In genomic region chr16:78242231-78242630, GRCh38 we compare ENCODE assay signal across 27 cellular contexts.
A peak's percentile ranks its signal among the peaks of the same experiment; 100 is the strongest.
DNase-seq lines count a peak whose midpoint lies in the region; ATAC-seq and TF ChIP-seq lines count a peak whose summit lies in the region.
"Had no signal": no experiment of that assay in that cellular context is flagged by ENCODE, and none has a peak within 500 bp of the region (broad histone marks: within the 10 kb centered on the region; RNA-seq: fewer than 3 reads in every experiment).

No MANE protein-coding gene starts in this region.

- no peak overlapping the region for H3K4me3 Mint-ChIP-seq in CD4-positive, alpha-beta T cell
- no peak overlapping the region for H3K4me3 Mint-ChIP-seq in effector memory CD8-positive, alpha-beta T cell
- H3K4me3 Mint-ChIP-seq: activated B cell treated with CpG ODN at 0.5 μM for 24 hours; activated T-cell treated with anti-CD3 and anti-CD28 coated beads, Interleukin-2, amount 50 U/mL, for 72 hours; central memory CD8-positive, alpha-beta T cell; dendritic cell treated with granulocyte-macrophage colony-stimulating factor and Interleukin-4, amounts not matched to agents 40 ng/mL and 50 ng/mL, for 4 days had no signal

- intact Hi-C loops in thyroid gland (cut with DNase I), result no loop called here
- intact Hi-C loops in CD4-positive, alpha-beta T cell (cut with DNase I, micrococcal nuclease), result no loop called here

- H3K9me3 Mint-ChIP-seq in CD4-positive, alpha-beta T cell, result no peaks in the 10 kb centered on the region
- no peaks in the 10 kb centered on the region for H3K9me3 Mint-ChIP-seq in effector memory CD8-positive, alpha-beta T cell
- H3K9me3 Mint-ChIP-seq: activated B cell treated with CpG ODN at 0.5 μM for 24 hours; activated T-cell treated with anti-CD3 and anti-CD28 coated beads, Interleukin-2, amount 50 U/mL, for 72 hours; central memory CD8-positive, alpha-beta T cell; dendritic cell treated with granulocyte-macrophage colony-stimulating factor and Interleukin-4, amounts not matched to agents 40 ng/mL and 50 ng/mL, for 4 days had no signal

- CTCF ChIA-PET in CD4-positive, alpha-beta T cell (lab: Charles Lee), result no interaction called here

- H3K27me3 ChIP-seq in SJSA1 (replicated peaks) (no peaks in the 10 kb centered on the region), mucosa of stomach (ENCODE audit: control insufficient read depth, insufficient read depth, low read length) (no peaks in the 10 kb centered on the region), thyroid gland (no peaks in the 10 kb centered on the region)
- no peaks in the 10 kb centered on the region for H3K27me3 ChIP-seq in CD4-positive, alpha-beta T cell (ENCODE audit: control insufficient read depth, insufficient read depth, low read length)
- H3K27me3 ChIP-seq: BLaER1, heart left ventricle, sigmoid colon, tibial artery had no signal

- H3K27ac Mint-ChIP-seq in CD4-positive, alpha-beta T cell, result no peak overlapping the region
- H3K27ac Mint-ChIP-seq in effector memory CD8-positive, alpha-beta T cell, result no peak overlapping the region
- H3K27ac Mint-ChIP-seq: activated B cell treated with CpG ODN at 0.5 μM for 24 hours; activated T-cell treated with anti-CD3 and anti-CD28 coated beads, Interleukin-2, amount 50 U/mL, for 72 hours; dendritic cell treated with granulocyte-macrophage colony-stimulating factor and Interleukin-4, amounts not matched to agents 40 ng/mL and 50 ng/mL, for 4 days had no signal

- no peaks in the 10 kb centered on the region for H3K4me1 Mint-ChIP-seq in CD4-positive, alpha-beta T cell (ENCODE audit: low read depth)
- H3K4me1 Mint-ChIP-seq in effector memory CD8-positive, alpha-beta T cell (ENCODE audit: low read depth in 2 of 2), result peaks cover 0 to 5% of the 10 kb centered on the region in 2 donors
- H3K4me1 Mint-ChIP-seq: activated B cell treated with CpG ODN at 0.5 μM for 24 hours; central memory CD8-positive, alpha-beta T cell had no signal

- H3K9me3 ChIP-seq in SJSA1 (replicated peaks) (no peaks in the 10 kb centered on the region), mucosa of stomach (ENCODE audit: control insufficient read depth, low read length) (no peaks in the 10 kb centered on the region), thyroid gland (no peaks in the 10 kb centered on the region)
- H3K9me3 ChIP-seq in CD4-positive, alpha-beta T cell (ENCODE audit: control insufficient read depth, low read length), result no peaks in the 10 kb centered on the region
- H3K9me3 ChIP-seq: BLaER1, heart left ventricle, sigmoid colon, tibial artery had no signal

- H3K4me3 ChIP-seq in SJSA1, result no peak overlapping the region
- H3K4me3 ChIP-seq in mucosa of stomach (ENCODE audit: low read length), result no peak overlapping the region
- no peak overlapping the region for H3K4me3 ChIP-seq in thyroid gland (replicated peaks in 1 of 3)
- H3K4me3 ChIP-seq: BLaER1, heart left ventricle, sigmoid colon, tibial artery had no signal

- no peaks in the 10 kb centered on the region for H3K36me3 ChIP-seq in SJSA1
- no peaks in the 10 kb centered on the region for H3K36me3 ChIP-seq in mucosa of stomach (ENCODE audit: control insufficient read depth, insufficient read depth, low read length)
- no peaks in the 10 kb centered on the region for H3K36me3 ChIP-seq in thyroid gland
- H3K36me3 ChIP-seq: BLaER1, heart left ventricle, sigmoid colon, tibial artery had no signal

- peak; percentile 53 to 94 for DNase-seq in SJSA1 (ENCODE audit: low read depth in 1 of 2, low spot score in 2 of 2)
- DNase-seq in kidney glomerular epithelial cell (lab: John Stamatoyannopoulos, UW), result peak; percentile 53
- no peak for DNase-seq in thyroid gland
- DNase-seq in CD4-positive, alpha-beta T cell, result no peak
- DNase-seq in effector memory CD8-positive, alpha-beta T cell, result no peak
- DNase-seq: activated B cell treated with CpG ODN at 0.5 μM for 24 hours; activated CD4-positive, alpha-beta T cell treated with anti-CD3 and anti-CD28 coated beads, Interleukin-2, amount 50 U/mL, for 1 hour; activated naive CD4-positive, alpha-beta T cell treated with Interleukin-2 at 50 U/mL for 16 hours; activated T-cell treated with anti-CD3 and anti-CD28 coated beads, Interleukin-2, amount 50 U/mL, for 72 hours; COR-L47; foreskin melanocyte; HCEC 1CT; heart left ventricle; MV-4-11; NCI-H1436 treated with DMSO at 0.1 percent for 48 hours; NCI-H2107; NCI-H446; posterior cingulate gyrus; sigmoid colon; stimulated activated CD4-positive, alpha-beta T cell treated with anti-CD3 and anti-CD28 coated beads, Interleukin-4, amount 100 ng/mL, for 1 hour; tibial artery had no signal

- POLR2A ChIA-PET in CD4-positive, alpha-beta T cell (lab: Charles Lee), result no interaction called here

- H3K27me3 Mint-ChIP-seq in CD4-positive, alpha-beta T cell, result no peaks in the 10 kb centered on the region
- H3K27me3 Mint-ChIP-seq in effector memory CD8-positive, alpha-beta T cell, result no peaks in the 10 kb centered on the region
- H3K27me3 Mint-ChIP-seq: activated B cell treated with CpG ODN at 0.5 μM for 24 hours; central memory CD8-positive, alpha-beta T cell; dendritic cell treated with granulocyte-macrophage colony-stimulating factor and Interleukin-4, amounts not matched to agents 40 ng/mL and 50 ng/mL, for 4 days had no signal

- 31 to 33% methylated on average over 5 of the region's 5 CpGs for WGBS in thyroid gland, 2 donors

- TF ChIP-seq POLR2A in thyroid gland (IDR thresholded peaks at IDR 0.05), result no peak

- peak overlapping the region; percentile 33 for H3K9ac ChIP-seq in mucosa of stomach (ENCODE audit: low read length)
- H3K9ac ChIP-seq: BLaER1 had no signal

- H3K27ac ChIP-seq in SJSA1 (peak overlapping the region; percentile 93), thyroid gland (peak overlapping the region; percentile 25 to 62 (median 56))
- H3K27ac ChIP-seq in CD4-positive, alpha-beta T cell (ENCODE audit: low read depth, low read length), result no peak overlapping the region
- H3K27ac ChIP-seq: BLaER1, heart left ventricle, RWPE1, sigmoid colon, tibial artery had no signal

- TF ChIP-seq CTCF in thyroid gland (IDR thresholded peaks at IDR 0.05), result no peak
- TF ChIP-seq CTCF in CD4-positive, alpha-beta T cell (IDR thresholded peaks at IDR 0.05), result no peak

- no peak for ATAC-seq in CD4-positive, alpha-beta T cell (ENCODE audit: poor library complexity)
- no peak for ATAC-seq in HG03457 (IDR thresholded peaks at IDR 0.05; ENCODE audit: unreplicated experiment)
- ATAC-seq in effector memory CD8-positive, alpha-beta T cell (replicated peaks), result no peak
- ATAC-seq: activated T-cell treated with anti-CD3 and anti-CD28 coated beads, Interleukin-2, amount 50 U/mL, for 72 hours; heart left ventricle had no signal

- no peaks in the 10 kb centered on the region for H3K36me3 Mint-ChIP-seq in CD4-positive, alpha-beta T cell (ENCODE audit: low read depth)
- peaks cover 3% of the 10 kb centered on the region for H3K36me3 Mint-ChIP-seq in effector memory CD8-positive, alpha-beta T cell (ENCODE audit: insufficient read depth)

- peaks cover 54% of the 10 kb centered on the region for H3K4me1 ChIP-seq in SJSA1 (replicated peaks)
- peaks cover 51% of the 10 kb centered on the region for H3K4me1 ChIP-seq in mucosa of stomach (ENCODE audit: control insufficient read depth, insufficient read depth, low read length)
- H3K4me1 ChIP-seq in thyroid gland, result peaks cover 28 to 29% of the 10 kb centered on the region in 2 donors
- H3K4me1 ChIP-seq: sigmoid colon had no signal

Comparison
In these comparisons a context has a peak if more than half of its experiments do, and no peak if none do; other contexts are left out.
1. DNase-seq: peak in SJSA1 (2 of 2) and kidney glomerular epithelial cell (single experiment); none in thyroid gland (0 of 2), CD4-positive, alpha-beta T cell (0 of 10) and effector memory CD8-positive, alpha-beta T cell (0 of 3).